Comparison of ENCODE assay signal across 37 cellular contexts in genomic region chr2:101667823-101668222, GRCh38.
"Had no signal": no experiment of that assay in that cellular context is flagged by ENCODE, and none has a peak within 500 bp of the region (broad histone marks: within the 10 kb centered on the region; RNA-seq: fewer than 3 reads in every experiment).

No MANE protein-coding gene starts in this region.

- H3K27ac ChIP-seq: ascending aorta, cardiac muscle cell, VCaP had no signal

- H3K4me1 ChIP-seq: ascending aorta had no signal

- H3K9me3 Mint-ChIP-seq: central memory CD8-positive, alpha-beta T cell had no signal

- H3K4me1 Mint-ChIP-seq: activated CD4-positive, alpha-beta memory T cell treated with anti-CD3 and anti-CD28 coated beads, Interleukin-2, amount 10 ng/mL, durations not matched to agents 7 days and 5 days; activated CD4-positive, alpha-beta T cell treated with anti-CD3 and anti-CD28 coated beads for 36 hours; activated CD8-positive, alpha-beta memory T cell treated with anti-CD3 and anti-CD28 coated beads, Interleukin-2, amount 10 ng/mL, durations not matched to agents 7 days and 5 days; activated naive CD4-positive, alpha-beta T cell treated with anti-CD3 and anti-CD28 coated beads, Interleukin-2, amount 50 U/mL, for 24 hours; activated naive CD8-positive, alpha-beta T cell treated with anti-CD3 and anti-CD28 coated beads, Interleukin-2, amount 10 ng/mL, durations not matched to agents 7 days and 5 days; activated naive CD8-positive, alpha-beta T cell treated with anti-CD3 and anti-CD28 coated beads, Interleukin-2, amount 50 U/mL, for 24 hours; brain; central memory CD8-positive, alpha-beta T cell had no signal

- H3K27me3 Mint-ChIP-seq: activated CD4-positive, alpha-beta memory T cell treated with anti-CD3 and anti-CD28 coated beads, Interleukin-2, amount 10 ng/mL, durations not matched to agents 7 days and 5 days; activated CD4-positive, alpha-beta T cell treated with anti-CD3 and anti-CD28 coated beads for 36 hours; activated CD4-positive, alpha-beta T cell treated with anti-CD3 and anti-CD28 coated beads, Interleukin-2, amount 10 ng/mL, durations not matched to agents 7 days and 5 days; activated CD8-positive, alpha-beta memory T cell treated with anti-CD3 and anti-CD28 coated beads, Interleukin-2, amount 10 ng/mL, durations not matched to agents 7 days and 5 days; activated naive CD4-positive, alpha-beta T cell treated with anti-CD3 and anti-CD28 coated beads, Interleukin-2, amount 10 ng/mL, durations not matched to agents 7 days and 5 days; activated naive CD4-positive, alpha-beta T cell treated with anti-CD3 and anti-CD28 coated beads, Interleukin-2, amount 50 U/mL, for 24 hours; activated naive CD8-positive, alpha-beta T cell; activated naive CD8-positive, alpha-beta T cell treated with anti-CD3 and anti-CD28 coated beads, Interleukin-2, amount 10 ng/mL, durations not matched to agents 7 days and 5 days; activated naive CD8-positive, alpha-beta T cell treated with anti-CD3 and anti-CD28 coated beads, Interleukin-2, amount 50 U/mL, for 24 hours; activated T-cell treated with anti-CD3 and anti-CD28 coated beads, Interleukin-2, amount 50 U/mL, for 24 hours; brain; central memory CD8-positive, alpha-beta T cell had no signal

- H3K27me3 ChIP-seq: ascending aorta, cardiac muscle cell had no signal

- H3K4me3 Mint-ChIP-seq: activated CD4-positive, alpha-beta memory T cell treated with anti-CD3 and anti-CD28 coated beads, Interleukin-2, amount 10 ng/mL, durations not matched to agents 7 days and 5 days; activated CD4-positive, alpha-beta T cell treated with anti-CD3 and anti-CD28 coated beads for 36 hours; activated CD4-positive, alpha-beta T cell treated with anti-CD3 and anti-CD28 coated beads, Interleukin-2, amount 10 ng/mL, durations not matched to agents 7 days and 5 days; activated CD8-positive, alpha-beta memory T cell treated with anti-CD3 and anti-CD28 coated beads, Interleukin-2, amount 10 ng/mL, durations not matched to agents 7 days and 5 days; activated CD8-positive, alpha-beta T cell treated with anti-CD3 and anti-CD28 coated beads, Interleukin-2, amount 10 ng/mL, durations not matched to agents 7 days and 5 days; activated naive CD4-positive, alpha-beta T cell treated with anti-CD3 and anti-CD28 coated beads, Interleukin-2, amount 10 ng/mL, durations not matched to agents 7 days and 5 days; activated naive CD4-positive, alpha-beta T cell treated with anti-CD3 and anti-CD28 coated beads, Interleukin-2, amount 50 U/mL, for 24 hours; activated naive CD8-positive, alpha-beta T cell; activated naive CD8-positive, alpha-beta T cell treated with anti-CD3 and anti-CD28 coated beads, Interleukin-2, amount 10 ng/mL, durations not matched to agents 7 days and 5 days; activated naive CD8-positive, alpha-beta T cell treated with anti-CD3 and anti-CD28 coated beads, Interleukin-2, amount 50 U/mL, for 24 hours; activated T-cell treated with anti-CD3 and anti-CD28 coated beads, Interleukin-2, amount 50 U/mL, for 24 hours; brain; central memory CD8-positive, alpha-beta T cell; T-helper 1 cell treated with Interleukin-12 subunit alpha and Interleukin-12 subunit beta and Interleukin-4 antibody, amounts not matched to agents 30 μg/mL and 1 μg/mL, for 36 hours; T-helper 2 cell treated with Interferon-gamma antibody and Interleukin-4, amounts not matched to agents 5 μg/mL and 100 μg/mL, for 36 hours had no signal

- DNase-seq: activated CD4-positive, alpha-beta memory T cell treated with anti-CD3 and anti-CD28 coated beads, Interleukin-2, amount 10 ng/mL, durations not matched to agents 7 days and 5 days; activated CD4-positive, alpha-beta T cell treated with anti-CD3 and anti-CD28 coated beads for 1 hour; activated CD4-positive, alpha-beta T cell treated with anti-CD3 and anti-CD28 coated beads for 36 hours; activated CD4-positive, alpha-beta T cell treated with anti-CD3 and anti-CD28 coated beads for 48 hours; activated CD4-positive, alpha-beta T cell treated with anti-CD3 and anti-CD28 coated beads, Interleukin-2, amount 10 ng/mL, durations not matched to agents 7 days and 5 days; activated CD4-positive, alpha-beta T cell treated with anti-CD3 and anti-CD28 coated beads, Interleukin-2, amount 50 U/mL, for 48 hours; activated CD4-positive, CD25-positive, alpha-beta regulatory T cell; activated CD8-positive, alpha-beta memory T cell treated with anti-CD3 and anti-CD28 coated beads for 24 hours; activated CD8-positive, alpha-beta memory T cell treated with anti-CD3 and anti-CD28 coated beads, Interleukin-2, amount 10 ng/mL, durations not matched to agents 7 days and 5 days; activated CD8-positive, alpha-beta memory T cell treated with anti-CD3 and anti-CD28 coated beads, Interleukin-2, amount 50 U/mL, for 48 hours; activated CD8-positive, alpha-beta T cell treated with anti-CD3 and anti-CD28 coated beads, Interleukin-2, amount 10 ng/mL, durations not matched to agents 7 days and 5 days; activated effector memory CD4-positive, alpha-beta T cell treated with Interleukin-2 at 50 U/mL for 16 hours; activated gamma-delta T cell; activated naive CD4-positive, alpha-beta T cell treated with anti-CD3 and anti-CD28 coated beads, Interleukin-2, amount 10 ng/mL, durations not matched to agents 7 days and 5 days; activated naive CD4-positive, alpha-beta T cell treated with Interleukin-2 at 50 U/mL for 16 hours; activated naive CD8-positive, alpha-beta T cell treated with anti-CD3 and anti-CD28 coated beads, Interleukin-2, amount 10 ng/mL, durations not matched to agents 7 days and 5 days; activated naive CD8-positive, alpha-beta T cell treated with anti-CD3 and anti-CD28 coated beads, Interleukin-2, amount 50 U/mL, for 24 hours; activated T-cell treated with anti-CD3 and anti-CD28 coated beads, Interleukin-2, amount 50 U/mL, for 24 hours; activated T-cell treated with anti-CD3 and anti-CD28 coated beads, Interleukin-2, amount 50 U/mL, for 48 hours; amygdala; anterior cingulate cortex; caudate nucleus; cerebellar nuclear complex; T-helper 1 cell; T-helper 2 cell; T-helper 9 cell had no signal

- H3K27ac Mint-ChIP-seq: activated CD4-positive, alpha-beta memory T cell treated with anti-CD3 and anti-CD28 coated beads, Interleukin-2, amount 10 ng/mL, durations not matched to agents 7 days and 5 days; activated CD4-positive, alpha-beta T cell treated with anti-CD3 and anti-CD28 coated beads for 36 hours; activated CD4-positive, alpha-beta T cell treated with anti-CD3 and anti-CD28 coated beads, Interleukin-2, amount 10 ng/mL, durations not matched to agents 7 days and 5 days; activated CD8-positive, alpha-beta memory T cell treated with anti-CD3 and anti-CD28 coated beads, Interleukin-2, amount 10 ng/mL, durations not matched to agents 7 days and 5 days; activated CD8-positive, alpha-beta T cell treated with anti-CD3 and anti-CD28 coated beads, Interleukin-2, amount 10 ng/mL, durations not matched to agents 7 days and 5 days; activated naive CD4-positive, alpha-beta T cell treated with anti-CD3 and anti-CD28 coated beads, Interleukin-2, amount 10 ng/mL, durations not matched to agents 7 days and 5 days; activated naive CD4-positive, alpha-beta T cell treated with anti-CD3 and anti-CD28 coated beads, Interleukin-2, amount 50 U/mL, for 24 hours; activated naive CD8-positive, alpha-beta T cell; activated naive CD8-positive, alpha-beta T cell treated with anti-CD3 and anti-CD28 coated beads, Interleukin-2, amount 10 ng/mL, durations not matched to agents 7 days and 5 days; activated naive CD8-positive, alpha-beta T cell treated with anti-CD3 and anti-CD28 coated beads, Interleukin-2, amount 50 U/mL, for 24 hours; activated T-cell treated with anti-CD3 and anti-CD28 coated beads, Interleukin-2, amount 50 U/mL, for 24 hours; activated T-helper 2 cell treated with anti-CD3 and anti-CD28 coated beads, Interferon-gamma antibody, Interleukin-2, Interleukin-4, amounts not matched to agents 10 μg/mL and 5 μg/mL and 100 μg/mL, durations not matched to agents 14 hours and 24 hours and 36 hours; brain; T-helper 1 cell treated with Interleukin-12 subunit alpha and Interleukin-12 subunit beta and Interleukin-4 antibody, amounts not matched to agents 30 μg/mL and 1 μg/mL, for 36 hours; T-helper 2 cell treated with Interferon-gamma antibody and Interleukin-4, amounts not matched to agents 5 μg/mL and 100 μg/mL, for 36 hours had no signal

- ATAC-seq: activated CD4-positive, alpha-beta T cell treated with anti-CD3 and anti-CD28 coated beads for 36 hours; activated CD4-positive, CD25-positive, alpha-beta regulatory T cell treated with anti-CD3 and anti-CD28 coated beads, Interleukin-2, amount 50 U/mL, for 24 hours; activated CD8-positive, alpha-beta memory T cell treated with anti-CD3 and anti-CD28 coated beads, Interleukin-2, amount 10 ng/mL, durations not matched to agents 7 days and 5 days; activated CD8-positive, alpha-beta T cell treated with anti-CD3 and anti-CD28 coated beads, Interleukin-2, amount 10 ng/mL, durations not matched to agents 7 days and 5 days; activated naive CD8-positive, alpha-beta T cell treated with anti-CD3 and anti-CD28 coated beads, Interleukin-2, amount 50 U/mL, for 24 hours had no signal

- H3K4me3 ChIP-seq: ascending aorta, cardiac muscle cell had no signal

- H3K36me3 ChIP-seq: ascending aorta, cardiac muscle cell had no signal

- H3K36me3 Mint-ChIP-seq: activated naive CD4-positive, alpha-beta T cell treated with anti-CD3 and anti-CD28 coated beads, Interleukin-2, amount 50 U/mL, for 24 hours; brain had no signal
